In genomic region chr3:154098396-154098795, GRCh38 we compare ENCODE assay signal across 21 cellular contexts. TPM values are rescaled to one million over a fixed set of nuclear protein-coding genes. Genes with fewer than 3 reads are reported as not detected.
A peak's percentile ranks its signal among the peaks of the same experiment; 100 is the strongest.
DNase-seq lines count a peak whose midpoint lies in the region; ATAC-seq and TF ChIP-seq lines count a peak whose summit lies in the region.
"Had no signal": no experiment of that assay in that cellular context is flagged by ENCODE, and none has a peak within 500 bp of the region (broad histone marks: within the 10 kb centered on the region; RNA-seq: fewer than 3 reads in every experiment).

No MANE protein-coding gene starts in this region.

- no peaks in the 10 kb centered on the region for H3K9me3 Mint-ChIP-seq in activated T-cell treated with anti-CD3 and anti-CD28 coated beads, Interleukin-2, amount 50 U/mL, for 72 hours
- H3K9me3 Mint-ChIP-seq: CD4-positive, alpha-beta T cell had no signal

- H3K4me1 Mint-ChIP-seq in activated T-cell treated with anti-CD3 and anti-CD28 coated beads, Interleukin-2, amount 50 U/mL, for 72 hours (ENCODE audit: low read depth), result no peaks in the 10 kb centered on the region

- H3K4me3 Mint-ChIP-seq in activated T-cell treated with anti-CD3 and anti-CD28 coated beads, Interleukin-2, amount 50 U/mL, for 72 hours, result no peak overlapping the region
- H3K4me3 Mint-ChIP-seq: CD4-positive, alpha-beta T cell had no signal

- peaks cover under 1% of the 10 kb centered on the region for H3K27me3 Mint-ChIP-seq in activated T-cell treated with anti-CD3 and anti-CD28 coated beads, Interleukin-2, amount 50 U/mL, for 72 hours (ENCODE audit: low read depth)
- H3K27me3 Mint-ChIP-seq: CD4-positive, alpha-beta T cell had no signal

- no peak overlapping the region for H3K4me3 ChIP-seq in fibroblast of the aortic adventitia (ENCODE audit: low read depth, low read length)
- H3K4me3 ChIP-seq: BLaER1 treated with 17β-estradiol and CSF1 and Interleukin-3, amounts not matched to agents 10 nM and 100 nM had no signal

- ATAC-seq in activated T-cell treated with anti-CD3 and anti-CD28 coated beads, Interleukin-2, amount 50 U/mL, for 72 hours (replicated peaks in 1 of 2), result no peak
- no peak for ATAC-seq in HG02852 (IDR thresholded peaks at IDR 0.05; ENCODE audit: unreplicated experiment)
- ATAC-seq: HCT116 had no signal

- H3K27ac Mint-ChIP-seq in activated T-cell treated with anti-CD3 and anti-CD28 coated beads, Interleukin-2, amount 50 U/mL, for 72 hours, result peak overlapping the region; percentile 6
- H3K27ac Mint-ChIP-seq: CD4-positive, alpha-beta T cell had no signal

- no peak for DNase-seq in activated T-cell treated with anti-CD3 and anti-CD28 coated beads, Interleukin-2, amount 50 U/mL, for 72 hours
- DNase-seq in activated T-cell treated with anti-CD3 and anti-CD28 coated beads for 4 hours (no peak), fibroblast of the aortic adventitia (ENCODE audit: low read depth) (peak; percentile 22), pons (ENCODE audit: low spot score) (peak; percentile 55), activated gamma-delta T cell treated with Interleukin-2 at 50 U/mL for 16 hours (no peak)
- DNase-seq in stimulated activated naive CD4-positive, alpha-beta T cell treated with Interleukin-2 at 50 U/mL for 16 hours (lab: John Stamatoyannopoulos, UW), result no peak
- DNase-seq: 8988T; CD4-positive, alpha-beta T cell; Karpas-422; NCI-H1092; NCI-H1417 treated with DMSO at 0.1 percent for 48 hours; NCI-H1694 treated with DMSO at 0.1 percent for 48 hours; NCI-H2081; NCI-H2227 treated with DMSO at 0.1 percent for 48 hours; NCI-H510A; NCI-H69; Right ventricle myocardium superior; RPMI8226 had no signal

- TF ChIP-seq CTCF in fibroblast of the aortic adventitia (IDR thresholded peaks at IDR 0.05; ENCODE audit: insufficient read depth, low read length), result no peak

- H3K36me3 Mint-ChIP-seq in activated T-cell treated with anti-CD3 and anti-CD28 coated beads, Interleukin-2, amount 50 U/mL, for 72 hours (ENCODE audit: insufficient read depth in 2 of 2), result no peaks in the 10 kb centered on the region

RNA-seq across cellular contexts. Expression of gene ARHGEF26, which starts 22.8 kb away (rescaled TPM):
- total RNA-seq in activated T-cell treated with anti-CD3 and anti-CD28 coated beads, Interleukin-2, amount 50 U/mL, for 72 hours, result under 1 TPM; 0.31 to 0.32 TPM
- 2.0 and 4.3 TPM in 2 replicates for total RNA-seq in fibroblast of the aortic adventitia (ENCODE audit: low replicate concordance)

Comparison
In these comparisons a context has a peak if more than half of its experiments do, and no peak if none do; other contexts are left out.
1. DNase-seq: peak in fibroblast of the aortic adventitia (single experiment) and pons (single experiment); none in activated T-cell treated with anti-CD3 and anti-CD28 coated beads, Interleukin-2, amount 50 U/mL, for 72 hours (0 of 2), activated T-cell treated with anti-CD3 and anti-CD28 coated beads for 4 hours (single experiment), activated gamma-delta T cell treated with Interleukin-2 at 50 U/mL for 16 hours (single experiment) and stimulated activated naive CD4-positive, alpha-beta T cell treated with Interleukin-2 at 50 U/mL for 16 hours (single experiment).